Comparison of ENCODE assay signal across 8 cellular contexts in genomic region chr1:206506803-206507394, GRCh38. TPM values are rescaled to one million over a fixed set of nuclear protein-coding genes. Genes with fewer than 3 reads are reported as not detected.
DNase-seq lines count a peak whose midpoint lies in the region; ATAC-seq and TF ChIP-seq lines count a peak whose summit lies in the region.

No MANE protein-coding gene starts in this region.

- no peaks in the 10 kb centered on the region for H3K79me2 ChIP-seq in H9 (ENCODE audit: insufficient read depth, low read length)

- WGBS in H9 (ENCODE audit: extremely low coverage, insufficient read length, low lambda C conversion rate), result no CpG with 5 or more reads among the region's 49 CpGs
- WGBS in esophagus, 2 donors, result 3 to 4% methylated on average over 46 to 49 of the region's 49 CpGs
- WGBS in neuronal stem cell (ENCODE audit: extremely low coverage in 2 of 2, insufficient read length in 2 of 2, insufficient replicate concordance in 1 of 2), 2 donors, result no CpG with 5 or more reads among the region's 49 CpGs

- H3K23ac ChIP-seq in H9 (ENCODE audit: insufficient read length, low read depth, low read length) (no peak overlapping the region), neuronal stem cell (ENCODE audit: low read depth, low read length, poor library complexity) (no peak overlapping the region)

- H3K4me1 ChIP-seq in H9 (ENCODE audit: insufficient read depth, low read length), result no peaks in the 10 kb centered on the region; the same call in 1 of the 2 replicates
- peaks cover 7 to 15% of the 10 kb centered on the region in 2 donors for H3K4me1 ChIP-seq in esophagus (ENCODE audit: control insufficient read depth in 2 of 2, insufficient read depth in 2 of 2, low read length in 1 of 2)
- H3K4me1 ChIP-seq in neuronal stem cell (ENCODE audit: control insufficient read depth in 2 of 2, insufficient read depth in 1 of 2, low read depth in 1 of 2, low read length in 2 of 2), result peaks cover 4 to 6% of the 10 kb centered on the region in 2 donors

- no peak overlapping the region for H2BK12ac ChIP-seq in H9 (ENCODE audit: insufficient read length, low read depth, low read length)
- H2BK12ac ChIP-seq in neuronal stem cell (ENCODE audit: low read length), result no peak overlapping the region

- ATAC-seq in T-cell (replicated peaks in 1 of 4), result peak; percentile 11 to 32 (median 26)
- ATAC-seq in HG03039 (IDR thresholded peaks at IDR 0.05; ENCODE audit: unreplicated experiment), result no peak

- H3K4me3 ChIP-seq in esophagus (ENCODE audit: low read depth in 1 of 2, low read length in 2 of 2), result peak overlapping the region; percentile 77 to 85
- peak overlapping the region in 1 of 2 donors; percentile 74 for H3K4me3 ChIP-seq in neuronal stem cell (ENCODE audit: low read length in 2 of 2)

- peaks cover 92% of the 10 kb centered on the region for H3K27me3 Mint-ChIP-seq in H9 (ENCODE audit: low read depth)
- peaks cover 17 to 22% of the 10 kb centered on the region in 2 donors for H3K27me3 Mint-ChIP-seq in T-cell

- H4K5ac ChIP-seq in H9 (ENCODE audit: insufficient read length, low read depth, low read length), result no peak overlapping the region

- peaks cover 16 to 23% of the 10 kb centered on the region in 2 experiments for H3K4me1 Mint-ChIP-seq in H9
- H3K4me1 Mint-ChIP-seq in T-cell, result peaks cover 23 to 49% (median 39%) of the 10 kb centered on the region in 3 donors

- H2BK20ac ChIP-seq in H9 (ENCODE audit: low read depth, low read length, poor library complexity, severe bottlenecking), result no peak overlapping the region

- H3K27ac Mint-ChIP-seq in H9 (no peak overlapping the region), T-cell (no peak overlapping the region)

- H4K8ac ChIP-seq in H9 (replicated peaks; ENCODE audit: insufficient read length, low read depth, low read length), result no peak overlapping the region
- H4K8ac ChIP-seq in neuronal stem cell (ENCODE audit: low read depth, low read length), result no peak overlapping the region

- H2BK15ac ChIP-seq in H9 (ENCODE audit: low read depth, low read length), result no peak overlapping the region
- no peak overlapping the region for H2BK15ac ChIP-seq in neuronal stem cell (ENCODE audit: low read length)

- H3K79me1 ChIP-seq in H9 (ENCODE audit: insufficient read depth, low read depth, low read length, poor library complexity, severe bottlenecking) (no peaks in the 10 kb centered on the region), neuronal stem cell (ENCODE audit: low read depth, low read length) (no peaks in the 10 kb centered on the region)

- H2AK5ac ChIP-seq in H9 (ENCODE audit: insufficient read length, low read length), result no peak overlapping the region
- H2AK5ac ChIP-seq in neuronal stem cell (ENCODE audit: low read depth, low read length), result no peak overlapping the region

- no peak overlapping the region for H3K14ac ChIP-seq in H9 (ENCODE audit: insufficient read depth, low read length)
- no peak overlapping the region for H3K14ac ChIP-seq in neuronal stem cell (ENCODE audit: low read length)

- H3K27me3 ChIP-seq in H9 (ENCODE audit: insufficient read depth, low read length) (peaks cover 20% of the 10 kb centered on the region), esophagus (ENCODE audit: control insufficient read depth in 1 of 2, insufficient read depth in 2 of 2, low read length in 2 of 2) (no peaks in the 10 kb centered on the region), neuronal stem cell (ENCODE audit: control insufficient read depth in 3 of 3, insufficient read depth in 3 of 3, low read depth in 1 of 3, low read length in 3 of 3) (peaks cover 11 to 99% (median 47%) of the 10 kb centered on the region in 3 experiments)

- no peaks in the 10 kb centered on the region for H3K36me3 ChIP-seq in esophagus (ENCODE audit: control insufficient read depth in 2 of 2, insufficient read depth in 2 of 2, low read length in 1 of 2)
- H3K36me3 ChIP-seq in neuronal stem cell (replicated peaks in 1 of 2; ENCODE audit: control insufficient read depth in 2 of 2, insufficient read depth in 2 of 2, low read length in 2 of 2), result no peaks in the 10 kb centered on the region

- no peaks in the 10 kb centered on the region for H3K9me3 ChIP-seq in H9 (ENCODE audit: control insufficient read depth, low read depth, low read length)
- H3K9me3 ChIP-seq in esophagus (ENCODE audit: control insufficient read depth in 2 of 2, insufficient read depth in 1 of 2, low read depth in 1 of 2, low read length in 1 of 2), result no peaks in the 10 kb centered on the region
- no peaks in the 10 kb centered on the region for H3K9me3 ChIP-seq in neuronal stem cell (replicated peaks in 1 of 2; ENCODE audit: control insufficient read depth in 2 of 2, insufficient read depth in 1 of 2, low read depth in 1 of 2, low read length in 2 of 2)

- no peak overlapping the region for H3T11ph ChIP-seq in H9 (ENCODE audit: low read length)

- H3K4me2 ChIP-seq in H9 (ENCODE audit: insufficient read depth, insufficient read length, low read length) (peak overlapping the region; percentile 49), neuronal stem cell (ENCODE audit: insufficient read depth, low read length, poor library complexity, severe bottlenecking) (peak overlapping the region; percentile 73)

- H3K36me3 Mint-ChIP-seq in H9 (ENCODE audit: insufficient read depth in 1 of 3, low read depth in 3 of 3), result no peaks in the 10 kb centered on the region; a peak in 1 of 7 replicates
- no peaks in the 10 kb centered on the region for H3K36me3 Mint-ChIP-seq in T-cell

- H2BK5ac ChIP-seq in H9 (ENCODE audit: insufficient read length, low read length) (no peak overlapping the region), neuronal stem cell (ENCODE audit: low read length) (no peak overlapping the region)

- in situ Hi-C loops in KBM-7 (cut with MboI; ENCODE audit: low pct_unique_long_range_greater_than_20kb, low sequenced_read_pairs), result no loop called here

- POLR2A ChIA-PET in GM10248 (lab: Yijun Ruan, JAX), result interaction anchor here (0.6 to 1.6 kb wide), 8 partner anchors 9 to 73 kb away, joined by 3 to 8 read pairs (median 4); no protein-coding TSS in a partner anchor
- POLR2A ChIA-PET in T-cell (lab: Charles Lee), result interaction anchor here (0.6 kb wide), 4 partner anchors 9 to 505 kb away, joined by 3 to 7 read pairs (median 4); no protein-coding TSS in a partner anchor

- TF ChIP-seq CTCF in GM10248 (IDR thresholded peaks at IDR 0.05; ENCODE audit: control extremely low read depth, extremely low read depth, low read depth, missing control alignments), result no peak
- no peak for TF ChIP-seq CTCF in H9 (conservative IDR thresholded peaks at IDR 0.05)

- H3K18ac ChIP-seq in H9 (ENCODE audit: insufficient read length, low read depth, low read length) (no peak overlapping the region), neuronal stem cell (ENCODE audit: low read length) (peak overlapping the region; percentile 68)

- no peak overlapping the region for H2BK120ac ChIP-seq in H9 (ENCODE audit: low read depth, low read length, poor library complexity, severe bottlenecking)
- no peak overlapping the region for H2BK120ac ChIP-seq in neuronal stem cell (ENCODE audit: low read depth, low read length)

- DNase-seq in GM10248 (ENCODE audit: extremely low spot score) (peak; percentile 49), H9 (no peak), T-cell (peak in 8 of 34 experiments; percentile 3 to 22 (median 10)), neuronal stem cell (ENCODE audit: low spot score) (no peak), inferior parietal cortex (ENCODE audit: extremely low spot score) (no peak), KBM-7 (no peak)

- H3K4ac ChIP-seq in H9 (ENCODE audit: low read depth, low read length) (no peak overlapping the region), neuronal stem cell (ENCODE audit: low read length) (no peak overlapping the region)

- no peaks in the 10 kb centered on the region; a peak in 1 of 5 replicates for H3K9me3 Mint-ChIP-seq in H9
- H3K9me3 Mint-ChIP-seq in T-cell, result no peaks in the 10 kb centered on the region

- CTCF ChIA-PET in GM10248 (lab: Yijun Ruan, JAX) (interaction anchor here (0.6 to 15.7 kb wide), 21 partner anchors 10 to 124 kb away, joined by 3 to 179 read pairs (median 4); no protein-coding TSS in a partner anchor), T-cell (lab: Charles Lee) (interaction anchor here (0.5 to 1.6 kb wide), 5 partner anchors 38 to 76 kb away, joined by 3 to 7 read pairs (median 3); no protein-coding TSS in a partner anchor)

- no peak overlapping the region for H2AFZ ChIP-seq in H9 (ENCODE audit: low read length)
- H2AFZ ChIP-seq in neuronal stem cell (ENCODE audit: low read length), result peak overlapping the region; percentile 70

- peaks cover 9% of the 10 kb centered on the region for H3K23me2 ChIP-seq in H9 (ENCODE audit: insufficient read length, low read depth, low read length, poor library complexity, severe bottlenecking)

- H4K91ac ChIP-seq in H9 (ENCODE audit: insufficient read length, low read depth, low read length) (no peak overlapping the region), neuronal stem cell (ENCODE audit: low read depth, low read length, poor library complexity) (no peak overlapping the region)

- H4K20me1 ChIP-seq in H9 (ENCODE audit: control insufficient read depth, insufficient read depth, insufficient read length), result no peaks in the 10 kb centered on the region

- H3K4me3 Mint-ChIP-seq in H9, result peak overlapping the region; percentile 63 to 79
- H3K4me3 Mint-ChIP-seq in T-cell, result peak overlapping the region; percentile 76 to 80 (median 78)

- no peak overlapping the region for H3K56ac ChIP-seq in H9 (ENCODE audit: insufficient read length, low read depth, low read length)

- H3K27ac ChIP-seq in H9 (ENCODE audit: insufficient read length, low read depth, low read length), result no peak overlapping the region
- H3K27ac ChIP-seq in esophagus (ENCODE audit: low read depth in 2 of 2, low read length in 1 of 2), result peak overlapping the region; percentile 15 to 48
- H3K27ac ChIP-seq in neuronal stem cell (replicated peaks; ENCODE audit: low read length), result no peak overlapping the region

- H3K9ac ChIP-seq in H9 (ENCODE audit: extremely low read depth, insufficient read length, low read length) (no peak overlapping the region), neuronal stem cell (ENCODE audit: low read depth, low read length, poor library complexity) (no peak overlapping the region)

RNA-seq across cellular contexts. Expression of gene RASSF5, which starts 0.4 kb away (rescaled TPM):
- total RNA-seq in H9 (2021), result 0.50 and 0.81 TPM in 2 replicates
- total RNA-seq in T-cell, result 100 to 1,000 TPM; 174 to 224 (median 204) TPM
- polyA plus RNA-seq in esophagus, result 10 to 100 TPM; 22.2 to 27.3 TPM
- polyA plus RNA-seq in neuronal stem cell (2013, experiment 1 of 2), result 0.50 TPM
- polyA plus RNA-seq in neuronal stem cell (2013, experiment 2 of 2), result 0.51 TPM

RNA-seq across cellular contexts. Expression of gene IKBKE, which starts 36.6 kb away (rescaled TPM):
- total RNA-seq in H9 (2021) (5.7 and 6.6 TPM in 2 replicates), T-cell (10 to 100 TPM; 60.7 to 84.7 (median 81.4) TPM)
- 1 to 10 TPM; 9.5 to 9.9 TPM for polyA plus RNA-seq in esophagus
- polyA plus RNA-seq in neuronal stem cell (2013, experiment 1 of 2), result 0.49 TPM
- 0.47 TPM for polyA plus RNA-seq in neuronal stem cell (2013, experiment 2 of 2)

Comparison
In these comparisons a context has a peak if more than half of its experiments do, and no peak if none do; other contexts are left out.
1. H3K27ac ChIP-seq: peak in esophagus (2 of 2); none in H9 (single experiment) and neuronal stem cell (single experiment).
2. RNA of gene RASSF5, which starts 0.4 kb away (total RNA-seq): 174 to 224 TPM in T-cell; 0.50 to 0.81 TPM in H9; every median in the first group is over 10 times any median in the second.